In genomic region chr16:79595261-79595660, GRCh38 we compare ENCODE assay signal across 9 cellular contexts. TPM values are rescaled to one million over a fixed set of nuclear protein-coding genes. Genes with fewer than 3 reads are reported as not detected.
DNase-seq lines count a peak whose midpoint lies in the region; TF ChIP-seq lines count a peak whose summit lies in the region.
"Had no signal": no experiment of that assay in that cellular context is flagged by ENCODE, and none has a peak within 500 bp of the region (broad histone marks: within the 10 kb centered on the region; RNA-seq: fewer than 3 reads in every experiment).

No MANE protein-coding gene starts in this region.

- no peaks in the 10 kb centered on the region for H3K36me3 ChIP-seq in muscle layer of colon (ENCODE audit: insufficient read depth, low read length)
- H3K36me3 ChIP-seq in tibial artery, result no peaks in the 10 kb centered on the region
- no peaks in the 10 kb centered on the region for H3K36me3 ChIP-seq in OCI-LY7 (ENCODE audit: insufficient read depth, low read length)

- no peaks in the 10 kb centered on the region for H3K9me2 ChIP-seq in OCI-LY7 (ENCODE audit: insufficient read depth, low read length)

- peak overlapping the region; percentile 21 for H3K9ac ChIP-seq in muscle layer of colon (ENCODE audit: low read length)

- H3K4me2 ChIP-seq in OCI-LY7 (ENCODE audit: low read length), result no peak overlapping the region

- no peaks in the 10 kb centered on the region for H3K79me2 ChIP-seq in OCI-LY7 (ENCODE audit: insufficient read depth, low read depth, low read length)

- POLR2A ChIA-PET in OCI-LY7 (lab: Charles Lee), result no interaction called here

- H3K27me3 ChIP-seq in muscle layer of colon (ENCODE audit: control insufficient read depth in 1 of 2, insufficient read depth in 2 of 2, low read length in 2 of 2) (no peaks in the 10 kb centered on the region), tibial artery (no peaks in the 10 kb centered on the region)

- CTCF ChIA-PET in activated naive CD4-positive, alpha-beta T cell treated with anti-CD3 and anti-CD28 coated beads for 36 hours (lab: Charles Lee), result no interaction called here
- CTCF ChIA-PET in OCI-LY7 (lab: Charles Lee; ENCODE audit: unreplicated experiment), result no interaction called here

- H3K27ac ChIP-seq in coronary artery (peak overlapping the region; percentile 37 to 57), muscle layer of colon (ENCODE audit: low read depth, low read length) (no peak overlapping the region), tibial artery (peak overlapping the region in 1 of 2 donors; percentile 58), OCI-LY7 (ENCODE audit: low read depth, low read length, poor library complexity, severe bottlenecking) (no peak overlapping the region)

- intact Hi-C loops in activated naive CD4-positive, alpha-beta T cell treated with anti-CD3 and anti-CD28 coated beads for 36 hours (cut with micrococcal nuclease), result no loop called here
- intact Hi-C loops in tibial artery (cut with DNase I; ENCODE audit: low total_unique reads) (loop anchor here (5.0 kb wide), 1 partner anchor 117 kb away; no protein-coding TSS in a partner anchor), OCI-LY7 (cut with micrococcal nuclease; ENCODE audit: unreplicated experiment) (no loop called here), posterior cingulate gyrus (cut with DNase I) (no loop called here)

- no peaks in the 10 kb centered on the region for H4K20me1 ChIP-seq in OCI-LY7 (ENCODE audit: insufficient read depth, low read length)

- H2AFZ ChIP-seq in OCI-LY7 (ENCODE audit: low read length), result no peak overlapping the region

- no peaks in the 10 kb centered on the region for H3K9me3 ChIP-seq in muscle layer of colon (ENCODE audit: low read length)
- H3K9me3 ChIP-seq in tibial artery, result no peaks in the 10 kb centered on the region
- no peaks in the 10 kb centered on the region for H3K9me3 ChIP-seq in OCI-LY7 (ENCODE audit: low read length)

- no peak for TF ChIP-seq CTCF in coronary artery (IDR thresholded peaks at IDR 0.05)
- TF ChIP-seq CTCF in tibial artery (IDR thresholded peaks at IDR 0.05), result no peak
- TF ChIP-seq CTCF in OCI-LY7 (conservative IDR thresholded peaks at IDR 0.05; ENCODE audit: low read length), result no peak
- TF ChIP-seq CTCF in mesothelial cell of epicardium (IDR thresholded peaks at IDR 0.05; ENCODE audit: unreplicated experiment), result no peak

- H3K4me3 ChIP-seq in coronary artery (peak overlapping the region; percentile 80), muscle layer of colon (ENCODE audit: low read depth in 1 of 2, low read length in 2 of 2) (peak overlapping the region in 1 of 2 donors; percentile 75), tibial artery (peak overlapping the region; percentile 63 to 64), OCI-LY7 (ENCODE audit: low read depth, low read length, poor library complexity, severe bottlenecking) (no peak overlapping the region)

- H3K4me1 ChIP-seq in muscle layer of colon (ENCODE audit: insufficient read depth, low read length) (no peaks in the 10 kb centered on the region), tibial artery (peaks cover 0 to 26% (median 2%) of the 10 kb centered on the region in 4 donors), OCI-LY7 (ENCODE audit: insufficient read depth, low read length, poor library complexity, severe bottlenecking) (no peaks in the 10 kb centered on the region)

- H3K36me3 Mint-ChIP-seq in activated naive CD4-positive, alpha-beta T cell treated with anti-CD3 and anti-CD28 coated beads for 36 hours (ENCODE audit: low read depth), result no peaks in the 10 kb centered on the region
- H3K36me3 Mint-ChIP-seq in mesothelial cell of epicardium, result no peaks in the 10 kb centered on the region

- no peak for DNase-seq in activated naive CD4-positive, alpha-beta T cell treated with anti-CD3 and anti-CD28 coated beads for 36 hours
- DNase-seq in activated naive CD4-positive, alpha-beta T cell (lab: John Stamatoyannopoulos, UW), result no peak
- DNase-seq in coronary artery (ENCODE audit: low spot score) (no peak), tibial artery (no peak), OCI-LY7 (ENCODE audit: low spot score) (no peak), mesothelial cell of epicardium (ENCODE audit: low spot score in 2 of 2, unreplicated experiment in 2 of 2) (no peak), posterior cingulate gyrus (no peak)
- DNase-seq: NCI-H524 had no signal

- no peaks in the 10 kb centered on the region for H3K9me3 Mint-ChIP-seq in activated naive CD4-positive, alpha-beta T cell treated with anti-CD3 and anti-CD28 coated beads for 36 hours
- no peaks in the 10 kb centered on the region for H3K9me3 Mint-ChIP-seq in mesothelial cell of epicardium

- peaks cover 14% of the 10 kb centered on the region for H3K4me1 Mint-ChIP-seq in activated naive CD4-positive, alpha-beta T cell treated with anti-CD3 and anti-CD28 coated beads for 36 hours (ENCODE audit: low read depth)
- peaks cover 22% of the 10 kb centered on the region for H3K4me1 Mint-ChIP-seq in mesothelial cell of epicardium

- BruUV-seq in OCI-LY7 (replicated peaks; lab: Mats Ljungman, UMichigan), result no TSS peak

- H3K27ac Mint-ChIP-seq in activated naive CD4-positive, alpha-beta T cell treated with anti-CD3 and anti-CD28 coated beads for 36 hours, result peak overlapping the region; percentile 27
- no peak overlapping the region for H3K27ac Mint-ChIP-seq in mesothelial cell of epicardium

- peak overlapping the region; percentile 30 for H3K4me3 Mint-ChIP-seq in activated naive CD4-positive, alpha-beta T cell treated with anti-CD3 and anti-CD28 coated beads for 36 hours
- H3K4me3 Mint-ChIP-seq in mesothelial cell of epicardium, result no peak overlapping the region

- peaks cover 25% of the 10 kb centered on the region for H3K27me3 Mint-ChIP-seq in activated naive CD4-positive, alpha-beta T cell treated with anti-CD3 and anti-CD28 coated beads for 36 hours (ENCODE audit: low read depth)
- peaks cover 48% of the 10 kb centered on the region for H3K27me3 Mint-ChIP-seq in mesothelial cell of epicardium (ENCODE audit: low read depth)

RNA-seq across cellular contexts. Expression of gene MAF, which starts 5.3 kb away (rescaled TPM):
- 1 to 10 TPM; 6.0 to 6.6 TPM for total RNA-seq in activated naive CD4-positive, alpha-beta T cell treated with anti-CD3 and anti-CD28 coated beads for 36 hours
- not detected in 2 replicates for total RNA-seq in OCI-LY7 (2014; rRNA removed; shearing (Covaris generic))
- total RNA-seq in OCI-LY7 (2022) (not detected in 2 replicates), mesothelial cell of epicardium (11.1 to 12.9 TPM (median 11.7 TPM) in 3 replicates)

Comparison
In these comparisons a context has a peak if more than half of its experiments do, and no peak if none do; other contexts are left out.
1. H3K27ac ChIP-seq: peak in coronary artery (2 of 2); none in muscle layer of colon (single experiment) and OCI-LY7 (single experiment).
2. RNA of gene MAF, which starts 5.3 kb away (total RNA-seq): 11.1 to 12.9 TPM in mesothelial cell of epicardium and 6.0 to 6.6 TPM in activated naive CD4-positive, alpha-beta T cell treated with anti-CD3 and anti-CD28 coated beads for 36 hours; not detected in OCI-LY7; every median in the first group is over 4 times any median in the second.